In genomic region chr18:55088561-55088960, GRCh38 we compare ENCODE assay signal across 26 cellular contexts.
DNase-seq lines count a peak whose midpoint lies in the region; ATAC-seq, FAIRE-seq and TF ChIP-seq lines count a peak whose summit lies in the region.
"Had no signal": no experiment of that assay in that cellular context is flagged by ENCODE, and none has a peak within 500 bp of the region (broad histone marks: within the 10 kb centered on the region; RNA-seq: fewer than 3 reads in every experiment).

No MANE protein-coding gene starts in this region.

- H3K4me2 ChIP-seq in OCI-LY3 (ENCODE audit: low read length) (peak overlapping the region; percentile 64), astrocyte (ENCODE audit: low read length) (peak overlapping the region; percentile 1)
- H3K4me2 ChIP-seq: BLaER1 had no signal

- ATAC-seq in HG03565 (IDR thresholded peaks at IDR 0.05; ENCODE audit: unreplicated experiment), result no peak
- ATAC-seq: K562, T-cell had no signal

- H3K4me1 ChIP-seq in OCI-LY3 (ENCODE audit: low read length), result peaks cover 89% of the 10 kb centered on the region
- H3K4me1 ChIP-seq in astrocyte (ENCODE audit: insufficient read depth, low read length), result no peaks in the 10 kb centered on the region
- peaks cover 0 to 19% (median 0%) of the 10 kb centered on the region in 4 donors for H3K4me1 ChIP-seq in transverse colon
- H3K4me1 ChIP-seq: BLaER1, SJCRH30 had no signal

- TF ChIP-seq EP300 in transverse colon (IDR thresholded peaks at IDR 0.05; ENCODE audit: low read depth), result no peak

- TF ChIP-seq POLR2A in transverse colon (IDR thresholded peaks at IDR 0.05), result no peak

- H3K36me3 ChIP-seq in OCI-LY3 (replicated peaks; ENCODE audit: low read depth, low read length), result peaks cover 8% of the 10 kb centered on the region
- no peaks in the 10 kb centered on the region for H3K36me3 ChIP-seq in astrocyte (ENCODE audit: insufficient read depth, low read length)
- H3K36me3 ChIP-seq in transverse colon, result no peaks in the 10 kb centered on the region
- H3K36me3 ChIP-seq: BLaER1, MG63, SJCRH30 had no signal

- peak overlapping the region; percentile 78 for H3K27ac ChIP-seq in OCI-LY3 (ENCODE audit: low read length)
- no peak overlapping the region for H3K27ac ChIP-seq in astrocyte (ENCODE audit: low read depth, low read length)
- H3K27ac ChIP-seq in transverse colon, result no peak overlapping the region
- H3K27ac ChIP-seq: BLaER1, GM23248, SJCRH30 had no signal

- in situ Hi-C loops in transverse colon (cut with MboI; ENCODE audit: low pct_ligation_motif_present in 1 of 4, low pct_unique_long_range_greater_than_20kb in 1 of 4, low sequenced_read_pairs in 3 of 4), result no loop called here

- no peaks in the 10 kb centered on the region for H3K36me3 Mint-ChIP-seq in astrocyte (ENCODE audit: low read depth, unreplicated experiment)
- H3K36me3 Mint-ChIP-seq: T-cell had no signal

- TF ChIP-seq CTCF in OCI-LY3 (IDR thresholded peaks at IDR 0.05; ENCODE audit: low read depth, low read length) (no peak), astrocyte (IDR thresholded peaks at IDR 0.05; ENCODE audit: insufficient read depth, low read depth, low read length) (no peak), transverse colon (IDR thresholded peaks at IDR 0.05) (no peak)

- intact Hi-C loops in transverse colon (cut with DNase I; ENCODE audit: low total_unique reads), result no loop called here

- no peaks in the 10 kb centered on the region for H3K79me2 ChIP-seq in OCI-LY3 (ENCODE audit: low read length)
- H3K79me2 ChIP-seq in astrocyte (ENCODE audit: insufficient read depth, low read length), result no peaks in the 10 kb centered on the region

- peaks cover 13% of the 10 kb centered on the region for H3K4me1 Mint-ChIP-seq in astrocyte (ENCODE audit: low read depth, unreplicated experiment)
- H3K4me1 Mint-ChIP-seq: T-cell had no signal

- H3K9me3 ChIP-seq in OCI-LY3 (ENCODE audit: insufficient read depth, low read length), result no peaks in the 10 kb centered on the region
- no peaks in the 10 kb centered on the region for H3K9me3 ChIP-seq in astrocyte (ENCODE audit: insufficient read depth, low read depth, low read length)
- H3K9me3 ChIP-seq in transverse colon, result no peaks in the 10 kb centered on the region
- H3K9me3 ChIP-seq: BLaER1, MG63, SJCRH30 had no signal

- no peak for FAIRE-seq in astrocyte (lab: Jason Lieb, UNC)
- FAIRE-seq: GM18507, HTR-8/SVneo, K562 had no signal

- 25 to 26% methylated on average over 3 of the region's 3 CpGs for WGBS in transverse colon (ENCODE audit: low coverage in 1 of 2), 2 donors

- H2AFZ ChIP-seq in OCI-LY3 (ENCODE audit: low read depth, low read length) (peak overlapping the region; percentile 5), astrocyte (ENCODE audit: low read depth, low read length) (no peak overlapping the region)
- H2AFZ ChIP-seq: GM23248 had no signal

- H4K20me1 ChIP-seq in OCI-LY3 (ENCODE audit: insufficient read depth, low read length) (no peaks in the 10 kb centered on the region), astrocyte (ENCODE audit: insufficient read depth, low read length) (no peaks in the 10 kb centered on the region)
- H4K20me1 ChIP-seq: BLaER1 had no signal

- H3K4me3 ChIP-seq in OCI-LY3 (ENCODE audit: low read length), result peak overlapping the region; percentile 3; the same call in 1 of the 2 replicates
- H3K4me3 ChIP-seq in astrocyte (ENCODE audit: insufficient read depth, low read depth, low read length), result no peak overlapping the region
- no peak overlapping the region for H3K4me3 ChIP-seq in transverse colon
- H3K4me3 ChIP-seq: BLaER1, GM23248, K562, MG63, SJCRH30 had no signal

- H3K9ac ChIP-seq in OCI-LY3 (ENCODE audit: low read length) (peak overlapping the region; percentile 3; the same call in 1 of the 2 replicates), astrocyte (ENCODE audit: low read length) (no peak overlapping the region)
- H3K9ac ChIP-seq: BLaER1, GM23248 had no signal

- no peak overlapping the region for H3K4me3 Mint-ChIP-seq in astrocyte (ENCODE audit: unreplicated experiment)
- H3K4me3 Mint-ChIP-seq: CD4-positive, alpha-beta T cell; T-cell had no signal

- DNase-seq in NCI-H446 treated with DMSO at 0.1 percent for 48 hours (lab: John Stamatoyannopoulos, UW) (peak; percentile 5), NCI-H446 (lab: John Stamatoyannopoulos, UW) (no peak), astrocyte (ENCODE audit: low read depth) (peak; percentile 58), transverse colon (no peak), NCI-H1930 (lab: John Stamatoyannopoulos, UW) (no peak), SIG-M5 (lab: John Stamatoyannopoulos, UW) (no peak)
- DNase-seq: 8988T; CD4-positive, alpha-beta T cell; H7; MG63; NCI-H1105 treated with DMSO at 0.1 percent for 48 hours; NCI-H146; NCI-H2029; NCI-H2171; NCI-H524; NCI-H748 treated with DMSO at 0.1 percent for 48 hours; OCI-M1; SJCRH30; T-cell had no signal

- H3K27ac Mint-ChIP-seq in astrocyte (ENCODE audit: unreplicated experiment), result no peak overlapping the region
- H3K27ac Mint-ChIP-seq: CD4-positive, alpha-beta T cell; T-cell had no signal

- no peaks in the 10 kb centered on the region for H3K27me3 ChIP-seq in OCI-LY3 (ENCODE audit: low read depth, low read length)
- no peaks in the 10 kb centered on the region for H3K27me3 ChIP-seq in astrocyte (ENCODE audit: insufficient read depth, low read length)
- no peaks in the 10 kb centered on the region for H3K27me3 ChIP-seq in transverse colon
- H3K27me3 ChIP-seq: BLaER1, SJCRH30 had no signal

- H3K27me3 Mint-ChIP-seq in astrocyte (ENCODE audit: low read depth, unreplicated experiment), result peaks cover 2% of the 10 kb centered on the region
- H3K27me3 Mint-ChIP-seq: T-cell had no signal

- H3K9me3 Mint-ChIP-seq in astrocyte (ENCODE audit: unreplicated experiment), result no peaks in the 10 kb centered on the region
- H3K9me3 Mint-ChIP-seq: CD4-positive, alpha-beta T cell had no signal

Comparison
In these comparisons a context has a peak if more than half of its experiments do, and no peak if none do; other contexts are left out.
1. DNase-seq: peak in NCI-H446 treated with DMSO at 0.1 percent for 48 hours (single experiment) and astrocyte (single experiment); none in NCI-H446 (0 of 2), transverse colon (single experiment), NCI-H1930 (0 of 2) and SIG-M5 (single experiment).